Comparison of ENCODE assay signal across 8 cellular contexts in the genomic region with DNA sequence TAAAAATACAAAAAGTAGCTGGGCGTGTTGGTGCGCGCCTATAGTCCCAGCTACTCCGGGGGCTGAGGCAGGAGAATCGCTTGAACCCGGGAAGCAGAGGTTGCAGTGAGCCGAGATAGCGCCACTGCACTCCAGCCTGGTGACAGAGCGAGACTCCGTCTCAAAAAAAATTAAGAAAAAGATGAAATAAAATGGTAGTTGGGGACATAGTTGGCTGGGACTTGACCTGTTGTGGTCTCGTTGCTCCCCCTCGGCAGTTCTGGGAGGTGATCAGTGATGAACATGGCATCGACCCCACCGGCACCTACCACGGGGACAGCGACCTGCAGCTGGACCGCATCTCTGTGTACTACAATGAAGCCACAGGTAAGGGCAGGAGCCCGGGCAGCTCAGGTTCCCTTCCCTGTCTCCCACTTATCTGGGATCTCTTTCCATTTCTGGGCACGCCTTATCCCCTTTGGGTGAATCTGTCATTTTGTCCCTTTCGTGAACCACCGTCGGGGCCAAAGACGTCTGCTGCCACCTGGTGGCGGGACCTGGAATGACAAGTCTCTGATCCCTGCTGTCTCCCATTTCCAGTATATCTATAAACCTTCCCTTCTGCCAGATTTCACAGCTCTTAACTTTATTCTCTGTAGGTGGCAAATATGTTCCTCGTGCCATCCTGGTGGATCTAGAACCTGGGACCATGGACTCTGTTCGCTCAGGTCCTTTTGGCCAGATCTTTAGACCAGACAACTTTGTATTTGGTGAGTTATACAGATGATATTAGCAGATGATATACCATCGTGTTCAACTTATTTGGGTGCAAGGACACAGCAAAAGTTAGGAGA. TPM values are rescaled to one million over a fixed set of nuclear protein-coding genes. Genes with fewer than 3 reads are reported as not detected.
DNase-seq lines count a peak whose midpoint lies in the region; ATAC-seq, FAIRE-seq and TF ChIP-seq lines count a peak whose summit lies in the region.

No MANE protein-coding gene starts in this region.

- intact Hi-C loops in kidney (cut with DNase I): loop anchor here (5.0 kb wide), 1 partner anchor 40 kb away; no protein-coding TSS in a partner anchor

- peak overlapping the region; percentile 80 for H3K4me3 ChIP-seq in ACC112 (ENCODE audit: low read depth, low read length)
- peak overlapping the region in 1 of 2 donors; percentile 75 for H3K4me3 ChIP-seq in kidney (ENCODE audit: low read length in 2 of 2)

- H3K79me2 ChIP-seq in ACC112 (ENCODE audit: control insufficient read depth, insufficient read depth, low read length, unreplicated experiment): peaks cover 60% of the 10 kb centered on the region

- TF ChIP-seq POLR2A in GM18526 (IDR thresholded peaks at IDR 0.05; ENCODE audit: extremely low read depth, insufficient read length): peak; percentile 32

- H3K4me1 ChIP-seq in ACC112 (ENCODE audit: control insufficient read depth, insufficient read depth, low read length, unreplicated experiment) (peaks cover 39% of the 10 kb centered on the region), kidney (ENCODE audit: control insufficient read depth in 1 of 2, insufficient read depth in 1 of 2, low read depth in 1 of 2, low read length in 2 of 2) (peaks cover 4 to 11% of the 10 kb centered on the region in 2 donors)

- no peak overlapping the region for H2AFZ ChIP-seq in ACC112 (ENCODE audit: low read length, unreplicated experiment)

- peak; percentile 79 for DNase-seq in NCI-H345 (lab: John Stamatoyannopoulos, UW)
- peak; percentile 80 for DNase-seq in activated CD4-positive, alpha-beta T cell treated with anti-CD3 and anti-CD28 coated beads for 1 hour
- peak; percentile 82 for DNase-seq in cerebellar cortex (ENCODE audit: low spot score)
- peak; percentile 90 for DNase-seq in kidney
- DNase-seq in stimulated activated CD4-positive, alpha-beta T cell treated with anti-CD3 and anti-CD28 coated beads, Interleukin-15, amount 100 ng/mL, for 24 hours: peak; percentile 86

- H3K27ac ChIP-seq in ACC112 (ENCODE audit: low read depth, low read length): peak overlapping the region; percentile 97
- no peak overlapping the region for H3K27ac ChIP-seq in kidney (ENCODE audit: low read depth in 2 of 2, low read length in 2 of 2)

- no peaks in the 10 kb centered on the region for H3K27me3 ChIP-seq in ACC112 (ENCODE audit: insufficient read depth, low read length)

- no peak for FAIRE-seq in kidney (lab: Jason Lieb, UNC)

- ATAC-seq in GM19328 (IDR thresholded peaks at IDR 0.05; ENCODE audit: unreplicated experiment): no peak

- H3K9ac ChIP-seq in kidney (ENCODE audit: low read length in 2 of 2): peak overlapping the region in 1 of 2 donors; percentile 52

- H3K9me3 ChIP-seq in kidney (ENCODE audit: control insufficient read depth in 1 of 2, low read length in 2 of 2): no peaks in the 10 kb centered on the region

- TF ChIP-seq CTCF in kidney (IDR thresholded peaks at IDR 0.05; ENCODE audit: borderline replicate concordance, extremely low read depth, insufficient read depth): peak; percentile 97

- peaks cover 31% of the 10 kb centered on the region for H3K36me3 ChIP-seq in ACC112 (ENCODE audit: insufficient read depth, low read length)
- H3K36me3 ChIP-seq in kidney (ENCODE audit: control insufficient read depth in 1 of 2, insufficient read depth in 2 of 2, low read length in 2 of 2): peaks cover 19 to 34% of the 10 kb centered on the region in 2 donors

RNA-seq across cellular contexts. Expression of gene TUBB, which starts 2.3 kb away (rescaled TPM):
- total RNA-seq in kidney: 295 TPM
- 197 TPM for polyA plus RNA-seq in kidney (ENCODE audit: insufficient read depth, low read depth, low replicate concordance)

RNA-seq across cellular contexts. Expression of gene MDC1, which starts 5.4 kb away (rescaled TPM):
- total RNA-seq in kidney: 47.9 TPM
- polyA plus RNA-seq in kidney (ENCODE audit: insufficient read depth, low read depth, low replicate concordance): 9.5 TPM

RNA-seq across cellular contexts. Expression of gene FLOT1, which starts 20.0 kb away (rescaled TPM):
- 227 TPM for total RNA-seq in kidney
- polyA plus RNA-seq in kidney (ENCODE audit: insufficient read depth, low read depth, low replicate concordance): 317 TPM

RNA-seq across cellular contexts. Expression of gene IER3, which starts 21.9 kb away (rescaled TPM):
- 59.5 TPM for total RNA-seq in kidney
- polyA plus RNA-seq in kidney (ENCODE audit: insufficient read depth, low read depth, low replicate concordance): 94.3 TPM

RNA-seq across cellular contexts. Expression of gene NRM, which starts 31.7 kb away (rescaled TPM):
- total RNA-seq in kidney: 14.2 TPM
- polyA plus RNA-seq in kidney (ENCODE audit: insufficient read depth, low read depth, low replicate concordance): 14.2 TPM
